Comparison of ENCODE assay signal across 26 cellular contexts in the genomic region with DNA sequence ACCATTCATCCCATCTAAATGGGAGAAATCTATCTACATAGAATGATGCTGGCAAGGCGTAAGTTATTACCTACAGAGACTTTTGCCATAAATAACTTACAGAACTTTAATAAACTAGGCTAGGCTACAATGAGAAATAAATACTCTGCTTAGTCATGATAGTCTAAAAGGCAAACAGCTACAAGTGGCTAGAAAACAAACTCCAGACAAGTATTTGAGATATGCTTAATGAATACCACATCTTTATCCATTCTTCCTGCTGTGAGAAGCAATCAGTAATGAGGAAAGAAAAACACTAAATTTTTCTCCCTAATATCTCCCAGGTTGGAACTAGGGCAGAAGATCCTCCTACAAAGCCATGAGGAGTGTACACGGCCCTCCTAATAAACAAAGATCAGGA.
"Had no signal": no experiment of that assay in that cellular context is flagged by ENCODE, and none has a peak within 500 bp of the region (broad histone marks: within the 10 kb centered on the region; RNA-seq: fewer than 3 reads in every experiment).

No MANE protein-coding gene starts in this region.

- ATAC-seq: left colon; mucosa of descending colon; naive thymus-derived CD4-positive, alpha-beta T cell; natural killer cell treated with Interleukin-12 subunit alpha and Interleukin-12 subunit beta and Interleukin-15 and Interleukin-18, amount 100 ng/mL, for 72 hours; right lobe of liver; stimulated activated naive B cell treated with anti-CD40 and anti-IgM and Interleukin-4, amounts not matched to agents 10 μg/mL and 1 μg/mL and 100 μg/mL, for 72 hours; stimulated activated naive CD8-positive, alpha-beta T cell treated with anti-CD3 and anti-CD28 coated beads, Interleukin-15, Interleukin-2, amounts not matched to agents 100 U/mL and 50 U/mL, for 24 hours had no signal

- H3K9me3 ChIP-seq: left ventricle myocardium inferior, mucosa of descending colon, ovary, right atrium auricular region, right lobe of liver, stomach, testis, thyroid gland, transverse colon, upper lobe of left lung, vagina had no signal

- H3K27me3 ChIP-seq: ovary, right atrium auricular region, right lobe of liver, stomach, testis, thyroid gland, transverse colon, upper lobe of left lung, vagina had no signal

- H3K36me3 ChIP-seq: left ventricle myocardium inferior, ovary, right atrium auricular region, right lobe of liver, stomach, thyroid gland, transverse colon, upper lobe of left lung, vagina had no signal

- DNase-seq: hypothalamus; immature natural killer cell; kidney; left colon; left ventricle myocardium inferior; mesendoderm; midbrain; mucosa of descending colon; naive thymus-derived CD4-positive, alpha-beta T cell; ovary; right lobe of liver; stimulated activated CD4-positive, alpha-beta T cell treated with anti-CD3 and anti-CD28 coated beads, Interleukin-12 subunit alpha, Interleukin-12 subunit beta, amount 100 ng/mL, for 4 hours; stimulated activated CD4-positive, alpha-beta T cell treated with anti-CD3 and anti-CD28 coated beads, Interleukin-15, amount 100 ng/mL, for 24 hours; stimulated activated CD4-positive, alpha-beta T cell treated with anti-CD3 and anti-CD28 coated beads, Interleukin-2, amount 100 ng/mL, for 24 hours; stimulated activated CD4-positive, alpha-beta T cell treated with anti-CD3 and anti-CD28 coated beads, Interleukin-4, amount 100 ng/mL, for 1 hour; stimulated activated naive B cell treated with anti-CD40 and anti-IgM and Interleukin-4, amounts not matched to agents 10 μg/mL and 1 μg/mL and 100 μg/mL, for 72 hours; stimulated activated naive CD8-positive, alpha-beta T cell treated with anti-CD3 and anti-CD28 coated beads, Interleukin-15, Interleukin-2, amounts not matched to agents 100 U/mL and 50 U/mL, for 24 hours; stomach; testis; thyroid gland; transverse colon; upper lobe of left lung had no signal

- H3K27ac ChIP-seq: left ventricle myocardium inferior, ovary, right atrium auricular region, right lobe of liver, stomach, testis, thyroid gland, transverse colon, upper lobe of left lung, vagina had no signal

- H3K4me1 ChIP-seq: left ventricle myocardium inferior, right atrium auricular region, right lobe of liver, stomach, testis, thyroid gland, transverse colon, upper lobe of left lung, vagina had no signal

- H3K4me3 ChIP-seq: left ventricle myocardium inferior, lung, mucosa of descending colon, ovary, right atrium auricular region, right lobe of liver, stomach, testis, thyroid gland, transverse colon, upper lobe of left lung, vagina had no signal
